Comparison of ENCODE assay signal across 20 cellular contexts in genomic region chr10:33887188-33887587, GRCh38.
DNase-seq lines count a peak whose midpoint lies in the region; ATAC-seq and TF ChIP-seq lines count a peak whose summit lies in the region.
"Had no signal": no experiment of that assay in that cellular context is flagged by ENCODE, and none has a peak within 500 bp of the region (broad histone marks: within the 10 kb centered on the region; RNA-seq: fewer than 3 reads in every experiment).

No MANE protein-coding gene starts in this region.

- BruUV-seq in HCT116 (replicated peaks; lab: Mats Ljungman, UMichigan), result no TSS peak

- H4K20me1 ChIP-seq in HCT116 (ENCODE audit: insufficient read depth), result no peaks in the 10 kb centered on the region
- H4K20me1 ChIP-seq in osteoblast (ENCODE audit: insufficient read depth, low read length), result no peaks in the 10 kb centered on the region
- H4K20me1 ChIP-seq: BLaER1 had no signal

- peak; percentile 34 for ATAC-seq in Right ventricle myocardium inferior
- no peak for ATAC-seq in HCT116
- peak; percentile 50 for ATAC-seq in left colon
- no peak for ATAC-seq in GM21447 (IDR thresholded peaks at IDR 0.05; ENCODE audit: unreplicated experiment)
- no peak for ATAC-seq in foreskin keratinocyte
- ATAC-seq: CD8-positive, alpha-beta T cell had no signal

- no peak overlapping the region for H3K4me2 ChIP-seq in HCT116 (ENCODE audit: low read length)
- no peak overlapping the region for H3K4me2 ChIP-seq in osteoblast (ENCODE audit: insufficient read depth, low read length)
- H3K4me2 ChIP-seq: BLaER1 had no signal

- RAD21 ChIA-PET in HCT116 (lab: Charles Lee; ENCODE audit: low non-redundant PET in 1 of 2, low total read pairs in 2 of 2, uncharacterized antibody in 2 of 2, unreplicated experiment in 2 of 2), result no interaction called here

- no peaks in the 10 kb centered on the region for H3K79me2 ChIP-seq in HCT116 (ENCODE audit: insufficient read depth, low read length)
- H3K79me2 ChIP-seq in osteoblast (ENCODE audit: insufficient read depth, low read length), result no peaks in the 10 kb centered on the region

- DNase-seq in Right ventricle myocardium inferior (ENCODE audit: missing footprints) (no peak), cardiac septum (ENCODE audit: low spot score) (no peak), HCT116 (ENCODE audit: low read depth, low spot score) (no peak), left colon (no peak), osteoblast (ENCODE audit: insufficient read length, low spot score, missing footprints) (peak; percentile 51), foreskin keratinocyte (no peak), GM10266 (ENCODE audit: extremely low spot score) (no peak)
- DNase-seq: Caco-2; CD4-positive, CD25-positive, alpha-beta regulatory T cell; CD8-positive, alpha-beta T cell; DMS153; DND-41; GDM1; GM23248; H7; HCEC 1CT had no signal

- H3K4me3 ChIP-seq in HCT116 (replicated peaks in 1 of 2; ENCODE audit: low read depth in 1 of 2, low read length in 2 of 2) (no peak overlapping the region), osteoblast (ENCODE audit: insufficient read depth, low read length) (no peak overlapping the region)
- H3K4me3 ChIP-seq: BLaER1, GM23248 had no signal

- H3K4me1 ChIP-seq in HCT116 (ENCODE audit: control insufficient read depth in 1 of 2, insufficient read depth in 2 of 2, low read length in 2 of 2) (no peaks in the 10 kb centered on the region), osteoblast (ENCODE audit: insufficient read depth, low read length) (no peaks in the 10 kb centered on the region), foreskin keratinocyte (no peaks in the 10 kb centered on the region)
- H3K4me1 ChIP-seq: BLaER1 had no signal

- H3K9me3 ChIP-seq in HCT116 (ENCODE audit: control insufficient read depth in 1 of 2, insufficient read depth in 1 of 2, low read depth in 1 of 2, low read length in 2 of 2) (no peaks in the 10 kb centered on the region), osteoblast (ENCODE audit: low read depth, low read length) (no peaks in the 10 kb centered on the region)
- H3K9me3 ChIP-seq: BLaER1, Caco-2 had no signal

- no peak for TF ChIP-seq CTCF in HCT116 (IDR thresholded peaks at IDR 0.05 in 2 of 3, conservative IDR thresholded peaks at IDR 0.05 in 1 of 3; ENCODE audit: borderline replicate concordance in 1 of 3, insufficient read depth in 1 of 3, low read depth in 2 of 3, low read length in 2 of 3)
- TF ChIP-seq CTCF in osteoblast (IDR thresholded peaks at IDR 0.05; ENCODE audit: extremely low read depth, low read depth, low read length), result no peak
- no peak for TF ChIP-seq CTCF in foreskin keratinocyte (conservative IDR thresholded peaks at IDR 0.05)
- TF ChIP-seq CTCF in GM10266 (IDR thresholded peaks at IDR 0.05; ENCODE audit: control insufficient read depth, insufficient read depth, low read depth, missing control alignments), result no peak

- H3K27me3 ChIP-seq in HCT116 (ENCODE audit: insufficient read depth, low read length) (no peaks in the 10 kb centered on the region), osteoblast (ENCODE audit: insufficient read depth, low read length) (peaks cover 18% of the 10 kb centered on the region), foreskin keratinocyte (no peaks in the 10 kb centered on the region)
- H3K27me3 ChIP-seq: BLaER1 had no signal

- intact Hi-C loops in Right ventricle myocardium inferior (cut with DNase I), result loop anchor here (5.0 kb wide), 1 partner anchor 550 kb away; no protein-coding TSS in a partner anchor
- intact Hi-C loops in cardiac septum (cut with DNase I), result no loop called here
- intact Hi-C loops in HCT116 (cut with micrococcal nuclease), result no loop called here
- intact Hi-C loops in left colon (cut with DNase I, micrococcal nuclease), result no loop called here

- no peak overlapping the region for H3K9ac ChIP-seq in HCT116 (ENCODE audit: low read length)
- H3K9ac ChIP-seq: BLaER1, GM23248 had no signal

- no peak overlapping the region for H3K27ac ChIP-seq in HCT116 (ENCODE audit: low read depth, low read length)
- H3K27ac ChIP-seq in osteoblast (ENCODE audit: low read depth, low read length), result no peak overlapping the region
- no peak overlapping the region for H3K27ac ChIP-seq in foreskin keratinocyte
- H3K27ac ChIP-seq: 22Rv1, BLaER1, C4-2B, GM23248 had no signal

- H3K9me2 ChIP-seq in HCT116 (ENCODE audit: insufficient read depth), result no peaks in the 10 kb centered on the region

- CTCF ChIA-PET in HCT116 (lab: Charles Lee), result no interaction called here

- POLR2A ChIA-PET in HCT116 (lab: Charles Lee), result no interaction called here

- H3K36me3 ChIP-seq in HCT116 (ENCODE audit: control insufficient read depth in 1 of 2, insufficient read depth in 2 of 2, low read length in 2 of 2), result no peaks in the 10 kb centered on the region
- H3K36me3 ChIP-seq in osteoblast (ENCODE audit: insufficient read depth, low read length), result no peaks in the 10 kb centered on the region
- H3K36me3 ChIP-seq: BLaER1 had no signal

- 0 out of 2 replicates have a peak, but pooled peaks have one; percentile 18 for TF ChIP-seq RAD21 in HCT116 (IDR thresholded peaks at IDR 0.05; ENCODE audit: low read depth)

- TF ChIP-seq POLR2A in HCT116 (IDR thresholded peaks at IDR 0.05; ENCODE audit: borderline replicate concordance, extremely low read depth, insufficient read depth, insufficient read length), result no peak

- no peak overlapping the region for H2AFZ ChIP-seq in HCT116 (ENCODE audit: low read depth, low read length, poor library complexity, severe bottlenecking)
- no peak overlapping the region for H2AFZ ChIP-seq in osteoblast (ENCODE audit: low read length)
- H2AFZ ChIP-seq: GM23248 had no signal

TF ChIP-seq in HCT116, 20 proteins besides CTCF, POLR2A, EP300 and RAD21:
- no peak for TF ChIP-seq SIN3A (IDR thresholded peaks at IDR 0.05; ENCODE audit: low read depth)
- TF ChIP-seq ZBTB33 (IDR thresholded peaks at IDR 0.05; ENCODE audit: extremely low read depth, insufficient replicate concordance, low read length), result no peak
- no peak for TF ChIP-seq EGR1 (IDR thresholded peaks at IDR 0.05; ENCODE audit: low read depth)
- TF ChIP-seq POLR2AphosphoS5 (IDR thresholded peaks at IDR 0.05; ENCODE audit: low read depth, low read length), result no peak
- no peak for TF ChIP-seq ELF1 (IDR thresholded peaks at IDR 0.05; ENCODE audit: borderline replicate concordance, low read depth)
- no peak for TF ChIP-seq ZFX (IDR thresholded peaks at IDR 0.05)
- TF ChIP-seq EZH2phosphoT487 (IDR thresholded peaks at IDR 0.05; ENCODE audit: borderline replicate concordance), result no peak
- no peak for TF ChIP-seq SP1 (IDR thresholded peaks at IDR 0.05; ENCODE audit: low read depth)
- TF ChIP-seq CBX3 (IDR thresholded peaks at IDR 0.05; ENCODE audit: low read depth), result no peak
- TF ChIP-seq FOSL1 (IDR thresholded peaks at IDR 0.05; ENCODE audit: low read depth), result no peak
- TF ChIP-seq ZNF274 (IDR thresholded peaks at IDR 0.05; ENCODE audit: low read depth, low read length), result no peak

Comparison
In these comparisons a context has a peak if more than half of its experiments do, and no peak if none do; other contexts are left out.
1. ATAC-seq: peak in Right ventricle myocardium inferior (single experiment) and left colon (single experiment); none in HCT116 (single experiment), GM21447 (single experiment) and foreskin keratinocyte (single experiment).